13 cellular contexts compared by ENCODE assay signal in the genomic region with DNA sequence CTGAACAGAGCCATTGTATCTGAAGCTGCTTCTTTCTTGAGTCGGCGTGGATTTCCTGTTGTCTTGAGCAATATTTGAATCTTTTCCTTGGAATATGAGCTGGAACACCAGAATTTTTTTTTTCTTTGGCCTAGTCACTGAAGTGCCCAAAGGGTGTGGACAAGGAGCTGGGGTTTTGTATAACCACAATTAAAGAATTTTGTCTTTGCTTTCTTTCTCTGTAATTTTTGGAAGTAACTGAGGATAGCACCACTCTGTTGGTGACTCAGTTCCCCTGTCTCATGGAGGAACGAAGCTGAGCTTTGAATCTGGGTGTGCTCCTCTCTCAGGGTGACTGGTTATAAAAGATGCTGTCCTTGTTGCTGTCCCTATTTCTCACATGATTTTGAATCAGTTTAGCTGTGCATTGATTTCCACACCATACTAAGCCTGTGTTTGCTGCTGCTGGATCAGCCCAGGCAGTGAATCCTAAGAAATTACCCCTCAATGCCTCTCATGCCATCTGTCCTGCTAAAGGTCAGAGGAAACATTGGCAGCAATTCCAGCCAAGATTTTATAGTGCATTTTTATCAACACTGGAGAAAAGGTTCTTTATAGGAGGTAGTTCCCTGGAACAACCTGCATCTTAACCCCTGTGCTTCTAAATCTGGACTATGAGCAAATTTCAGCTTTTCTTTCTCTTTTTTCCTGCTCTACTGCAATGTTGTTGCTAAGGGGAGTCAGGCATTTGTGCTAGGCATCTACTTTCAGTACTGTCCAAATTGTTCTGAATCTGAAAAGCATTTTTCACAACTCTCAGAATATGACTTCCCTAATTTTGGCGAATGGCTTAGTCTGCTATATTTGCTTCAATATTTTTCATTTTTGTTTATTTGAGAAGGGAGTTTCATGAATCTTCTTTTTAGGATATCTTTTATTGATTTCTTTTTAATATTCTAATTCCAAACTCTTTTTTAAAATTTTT.
DNase-seq lines count a peak whose midpoint lies in the region; ATAC-seq and TF ChIP-seq lines count a peak whose summit lies in the region.
"Had no signal": no experiment of that assay in that cellular context is flagged by ENCODE, and none has a peak within 500 bp of the region (broad histone marks: within the 10 kb centered on the region; RNA-seq: fewer than 3 reads in every experiment).

No MANE protein-coding gene starts in this region.

- intact Hi-C loops in gastrocnemius medialis (cut with DNase I; ENCODE audit: low total_unique reads), result loop anchor here (5.0 to 10.0 kb wide), 2 partner anchors 163 to 799 kb away; no protein-coding TSS in a partner anchor

- ATAC-seq in gastrocnemius medialis, result no peak

- H3K9me3 Mint-ChIP-seq in glutamatergic neuron (ENCODE audit: unreplicated experiment), result no peaks in the 10 kb centered on the region

- H3K4me1 ChIP-seq in SJSA1 (replicated peaks) (peaks cover 24% of the 10 kb centered on the region), gastrocnemius medialis (peaks cover 33 to 46% of the 10 kb centered on the region in 2 donors)

- peak overlapping the region; percentile 22; the same call in 1 of the 2 replicates for H3K27ac ChIP-seq in SJSA1
- H3K27ac ChIP-seq in gastrocnemius medialis, result peak overlapping the region; percentile 12 to 69 (median 42)
- H3K27ac ChIP-seq: C4-2B had no signal

- no peaks in the 10 kb centered on the region for H3K36me3 ChIP-seq in SJSA1
- no peaks in the 10 kb centered on the region for H3K36me3 ChIP-seq in gastrocnemius medialis

- H3K4me1 Mint-ChIP-seq in glutamatergic neuron (ENCODE audit: low read depth, unreplicated experiment), result no peaks in the 10 kb centered on the region
- H3K4me1 Mint-ChIP-seq: immature natural killer cell had no signal

- H3K27me3 Mint-ChIP-seq in glutamatergic neuron (ENCODE audit: unreplicated experiment), result peaks cover 2% of the 10 kb centered on the region

- no peak overlapping the region for H3K4me3 ChIP-seq in SJSA1
- H3K4me3 ChIP-seq in fibroblast of pulmonary artery (replicated peaks; ENCODE audit: low read depth, low read length), result no peak overlapping the region
- H3K4me3 ChIP-seq in gastrocnemius medialis, result no peak overlapping the region

- H3K27ac Mint-ChIP-seq in glutamatergic neuron (ENCODE audit: unreplicated experiment), result no peak overlapping the region
- H3K27ac Mint-ChIP-seq: immature natural killer cell had no signal

- DNase-seq in HT-29 (ENCODE audit: low spot score) (peak; percentile 49), SJSA1 (ENCODE audit: low read depth in 1 of 2, low spot score in 2 of 2) (peak in 1 of 2 experiments; percentile 57), fibroblast of pulmonary artery (ENCODE audit: low read depth) (peak; percentile 76), gastrocnemius medialis (no peak), glutamatergic neuron (no peak), NCI-H345 treated with DMSO at 0.1 percent for 48 hours (lab: John Stamatoyannopoulos, UW; ENCODE audit: unreplicated experiment) (no peak), DMS153 treated with DMSO at 0.1 percent for 48 hours (lab: John Stamatoyannopoulos, UW; ENCODE audit: unreplicated experiment) (no peak)
- DNase-seq in stimulated activated naive CD4-positive, alpha-beta T cell treated with Interleukin-2 at 50 U/mL for 16 hours (lab: John Stamatoyannopoulos, UW), result no peak
- DNase-seq: activated T-cell treated with anti-CD3 and anti-CD28 coated beads for 4 hours, immature natural killer cell, Kasumi-1, SHP77 had no signal

- in situ Hi-C loops in gastrocnemius medialis (cut with MboI; ENCODE audit: low sequenced_read_pairs in 4 of 4), result loop anchor here in 1 of 4 donors (25.0 kb wide), 1 partner anchor 797 kb away; no protein-coding TSS in a partner anchor

- no peaks in the 10 kb centered on the region for H3K36me3 Mint-ChIP-seq in glutamatergic neuron (ENCODE audit: unreplicated experiment)
- H3K36me3 Mint-ChIP-seq: immature natural killer cell had no signal

- H3K27me3 ChIP-seq in SJSA1 (replicated peaks), result no peaks in the 10 kb centered on the region
- no peaks in the 10 kb centered on the region for H3K27me3 ChIP-seq in gastrocnemius medialis

- H3K4me3 Mint-ChIP-seq in glutamatergic neuron (ENCODE audit: unreplicated experiment), result no peak overlapping the region
- H3K4me3 Mint-ChIP-seq: immature natural killer cell had no signal

- TF ChIP-seq CTCF in fibroblast of pulmonary artery (IDR thresholded peaks at IDR 0.05; ENCODE audit: low read length, missing control alignments) (no peak), gastrocnemius medialis (IDR thresholded peaks at IDR 0.05 in 4 of 5, conservative IDR thresholded peaks at IDR 0.05 in 1 of 5) (no peak), glutamatergic neuron (IDR thresholded peaks at IDR 0.05; ENCODE audit: partially characterized antibody, unreplicated experiment) (no peak)

- no peak for TF ChIP-seq POLR2A in gastrocnemius medialis (IDR thresholded peaks at IDR 0.05)

- H3K9me3 ChIP-seq in SJSA1 (replicated peaks), result no peaks in the 10 kb centered on the region
- H3K9me3 ChIP-seq in gastrocnemius medialis, result no peaks in the 10 kb centered on the region

Comparison
In these comparisons a context has a peak if more than half of its experiments do, and no peak if none do; other contexts are left out.
1. DNase-seq: peak in HT-29 (single experiment) and fibroblast of pulmonary artery (single experiment); none in gastrocnemius medialis (0 of 2), glutamatergic neuron (single experiment), stimulated activated naive CD4-positive, alpha-beta T cell treated with Interleukin-2 at 50 U/mL for 16 hours (single experiment), NCI-H345 treated with DMSO at 0.1 percent for 48 hours (single experiment) and DMS153 treated with DMSO at 0.1 percent for 48 hours (single experiment).